ENCODE assay signal across 10 cellular contexts in genomic region chr3:125039041-125039896, GRCh38. TPM values are rescaled to one million over a fixed set of nuclear protein-coding genes. Genes with fewer than 3 reads are reported as not detected.
DNase-seq lines count a peak whose midpoint lies in the region; ATAC-seq and TF ChIP-seq lines count a peak whose summit lies in the region.
"Had no signal": no experiment of that assay in that cellular context is flagged by ENCODE, and none has a peak within 500 bp of the region (broad histone marks: within the 10 kb centered on the region; RNA-seq: fewer than 3 reads in every experiment).

No MANE protein-coding gene starts in this region.

- peak overlapping the region; percentile 64 for H3K4me3 ChIP-seq in endodermal cell (ENCODE audit: low read length)
- H3K4me3 ChIP-seq in mesendoderm (ENCODE audit: low read length): no peak overlapping the region
- no peak overlapping the region for H3K4me3 ChIP-seq in testis
- H3K4me3 ChIP-seq: PC-9 had no signal

- H3K27me3 Mint-ChIP-seq in endodermal cell (ENCODE audit: insufficient read depth): no peaks in the 10 kb centered on the region
- peaks cover 3% of the 10 kb centered on the region for H3K27me3 Mint-ChIP-seq in activated CD4-positive, alpha-beta T cell treated with anti-CD3 and anti-CD28 coated beads, Interleukin-2, amount 10 ng/mL, durations not matched to agents 24 days and 14 days

- H2BK120ac ChIP-seq in mesendoderm (ENCODE audit: low read depth, low read length): peak overlapping the region; percentile 76

- WGBS in endodermal cell (ENCODE audit: insufficient coverage in 1 of 2, insufficient read length in 1 of 2), 2 experiments: 27 to 29% methylated on average over 6 to 8 of the region's 8 CpGs
- WGBS in mesendoderm (ENCODE audit: extremely low coverage, insufficient coverage, low lambda C conversion rate): no CpG with 5 or more reads among the region's 8 CpGs
- 25 to 37% methylated on average over 8 of the region's 8 CpGs for WGBS in testis, 2 donors

- H3K4me1 ChIP-seq in endodermal cell (ENCODE audit: control insufficient read depth, insufficient read depth, low read length) (peaks cover 36% of the 10 kb centered on the region), mesendoderm (ENCODE audit: control insufficient read depth, low read depth, low read length) (peaks cover 30% of the 10 kb centered on the region), testis (peaks cover 36% of the 10 kb centered on the region)

- peaks cover 40% of the 10 kb centered on the region for H3K4me1 Mint-ChIP-seq in endodermal cell
- peaks cover 16% of the 10 kb centered on the region for H3K4me1 Mint-ChIP-seq in activated CD4-positive, alpha-beta T cell treated with anti-CD3 and anti-CD28 coated beads, Interleukin-2, amount 10 ng/mL, durations not matched to agents 24 days and 14 days

- H4K5ac ChIP-seq in mesendoderm (ENCODE audit: low read length): no peak overlapping the region

- peak overlapping the region; percentile 72 for H3K56ac ChIP-seq in mesendoderm (ENCODE audit: low read length)

- H3K23ac ChIP-seq in mesendoderm (ENCODE audit: low read length): no peak overlapping the region

- ATAC-seq in GM19463 (IDR thresholded peaks at IDR 0.05; ENCODE audit: unreplicated experiment): no peak

- H3K27me3 ChIP-seq in endodermal cell (ENCODE audit: control insufficient read depth, insufficient read depth, low read length, poor library complexity, severe bottlenecking): no peaks in the 10 kb centered on the region
- no peaks in the 10 kb centered on the region for H3K27me3 ChIP-seq in mesendoderm (ENCODE audit: insufficient read depth, low read length, poor library complexity)
- no peaks in the 10 kb centered on the region for H3K27me3 ChIP-seq in testis

- peaks cover 17% of the 10 kb centered on the region for H3K36me3 Mint-ChIP-seq in endodermal cell (ENCODE audit: low read depth)
- H3K36me3 Mint-ChIP-seq in activated CD4-positive, alpha-beta T cell treated with anti-CD3 and anti-CD28 coated beads, Interleukin-2, amount 10 ng/mL, durations not matched to agents 24 days and 14 days (ENCODE audit: low read depth): peaks cover 49% of the 10 kb centered on the region

- TF ChIP-seq CTCF in endodermal cell (conservative IDR thresholded peaks at IDR 0.05) (no peak), testis (IDR thresholded peaks at IDR 0.05) (no peak)

- peaks cover 12% of the 10 kb centered on the region for H3K9me3 Mint-ChIP-seq in endodermal cell
- peaks cover 17% of the 10 kb centered on the region for H3K9me3 Mint-ChIP-seq in activated CD4-positive, alpha-beta T cell treated with anti-CD3 and anti-CD28 coated beads, Interleukin-2, amount 10 ng/mL, durations not matched to agents 24 days and 14 days

- peaks cover 9% of the 10 kb centered on the region for H3K36me3 ChIP-seq in endodermal cell (ENCODE audit: control insufficient read depth, insufficient read depth, low read length)
- H3K36me3 ChIP-seq in mesendoderm (ENCODE audit: control insufficient read depth, insufficient read depth, low read length): peaks cover 1% of the 10 kb centered on the region
- H3K36me3 ChIP-seq in testis (ENCODE audit: low read depth, missing control alignments): no peaks in the 10 kb centered on the region

- H3K79me1 ChIP-seq in mesendoderm (ENCODE audit: low read length): peaks cover 24% of the 10 kb centered on the region

- intact Hi-C loops in testis (cut with DNase I; ENCODE audit: low total_unique reads): no loop called here
- intact Hi-C loops in activated CD4-positive, alpha-beta T cell treated with anti-CD3 and anti-CD28 coated beads, Interleukin-2, amount 10 ng/mL, durations not matched to agents 24 days and 14 days (cut with micrococcal nuclease): loop anchor here (5.0 kb wide), 1 partner anchor 103 kb away; no protein-coding TSS in a partner anchor

- H3K27ac Mint-ChIP-seq in endodermal cell: peak overlapping the region; percentile 2
- no peak overlapping the region for H3K27ac Mint-ChIP-seq in activated CD4-positive, alpha-beta T cell treated with anti-CD3 and anti-CD28 coated beads, Interleukin-2, amount 10 ng/mL, durations not matched to agents 24 days and 14 days

- peak overlapping the region; percentile 61 for H2BK5ac ChIP-seq in mesendoderm (ENCODE audit: low read length)

- H3K27ac ChIP-seq in endodermal cell (ENCODE audit: low read depth, low read length): no peak overlapping the region
- H3K27ac ChIP-seq in mesendoderm (ENCODE audit: low read depth, low read length): peak overlapping the region; percentile 27
- H3K27ac ChIP-seq in testis: peak overlapping the region; percentile 68 to 76
- H3K27ac ChIP-seq: PC-9 had no signal

- H3K4me2 ChIP-seq in mesendoderm (ENCODE audit: low read length): no peak overlapping the region
- H3K4me2 ChIP-seq: PC-9 had no signal

- H3K9ac ChIP-seq in endodermal cell (ENCODE audit: extremely low read depth, low read length, poor library complexity, severe bottlenecking) (no peak overlapping the region), mesendoderm (ENCODE audit: low read length) (peak overlapping the region; percentile 2)

- no peak overlapping the region for H4K8ac ChIP-seq in mesendoderm (ENCODE audit: low read depth, low read length)

- DNase-seq in NCI-H2227 treated with DMSO at 0.1 percent for 48 hours (lab: John Stamatoyannopoulos, UW) (peak; percentile 48), endodermal cell (peak; percentile 73), mesendoderm (peak; percentile 84), testis (no peak)
- no peak for DNase-seq in activated T-cell treated with anti-CD3 and anti-CD28 coated beads, Interleukin-2, amount 50 U/mL, for 1 hour
- no peak for DNase-seq in activated CD4-positive, alpha-beta T cell treated with anti-CD3 and anti-CD28 coated beads, Interleukin-2, amount 10 ng/mL, durations not matched to agents 24 days and 14 days
- DNase-seq: EL; PC-9; stimulated activated CD8-positive, alpha-beta memory T cell treated with anti-CD3 and anti-CD28 coated beads, Interleukin-4, amount 100 ng/mL, for 48 hours had no signal

- H2AK5ac ChIP-seq in mesendoderm (ENCODE audit: low read length): no peak overlapping the region

- TF ChIP-seq POLR2A in testis (IDR thresholded peaks at IDR 0.05): no peak

- H2BK15ac ChIP-seq in mesendoderm (replicated peaks; ENCODE audit: low read depth): no peak overlapping the region

- H3K4me3 Mint-ChIP-seq in endodermal cell: no peak overlapping the region
- H3K4me3 Mint-ChIP-seq in activated CD4-positive, alpha-beta T cell treated with anti-CD3 and anti-CD28 coated beads, Interleukin-2, amount 10 ng/mL, durations not matched to agents 24 days and 14 days: no peak overlapping the region

- H3K18ac ChIP-seq in mesendoderm (ENCODE audit: low read length): peak overlapping the region; percentile 83

- peaks cover 71% of the 10 kb centered on the region for H3K79me2 ChIP-seq in mesendoderm (ENCODE audit: control insufficient read depth, insufficient read depth, low read length)

- H3K9me3 ChIP-seq in endodermal cell (ENCODE audit: control insufficient read depth, low read length): peaks cover 25% of the 10 kb centered on the region
- H3K9me3 ChIP-seq in testis: no peaks in the 10 kb centered on the region

- H3K4ac ChIP-seq in mesendoderm (ENCODE audit: low read depth, low read length): no peak overlapping the region

RNA-seq across cellular contexts. Expression of gene HEG1, which starts 16.5 kb away (rescaled TPM):
- total RNA-seq in endodermal cell (10 to 100 TPM; 25.5 to 27.0 TPM), testis (100 to 1,000 TPM; 120 to 160 TPM)
- 30.3 TPM for polyA plus RNA-seq in endodermal cell (2013, experiment 1 of 2)
- 35.4 TPM for polyA plus RNA-seq in endodermal cell (2013, experiment 2 of 2)
- polyA plus RNA-seq in mesendoderm (2013, experiment 1 of 2): 36.8 TPM
- 35.1 TPM for polyA plus RNA-seq in mesendoderm (2013, experiment 2 of 2)
- polyA plus RNA-seq in testis (ENCODE audit: insufficient read depth, low read depth, low replicate concordance): 50.3 TPM
- 35.3 and 40.8 TPM in 2 replicates for total RNA-seq in activated CD4-positive, alpha-beta T cell treated with anti-CD3 and anti-CD28 coated beads, Interleukin-2, amount 10 ng/mL, durations not matched to agents 24 days and 14 days

Comparison
In these comparisons a context has a peak if more than half of its experiments do, and no peak if none do; other contexts are left out.
1. DNase-seq: peak in NCI-H2227 treated with DMSO at 0.1 percent for 48 hours (single experiment), endodermal cell (single experiment) and mesendoderm (single experiment); none in testis (single experiment), activated T-cell treated with anti-CD3 and anti-CD28 coated beads, Interleukin-2, amount 50 U/mL, for 1 hour (single experiment) and activated CD4-positive, alpha-beta T cell treated with anti-CD3 and anti-CD28 coated beads, Interleukin-2, amount 10 ng/mL, durations not matched to agents 24 days and 14 days (single experiment).